In genomic region chr12:106764738-106765137, GRCh38 we compare ENCODE assay signal across 13 cellular contexts. TPM values are rescaled to one million over a fixed set of nuclear protein-coding genes. Genes with fewer than 3 reads are reported as not detected.
DNase-seq lines count a peak whose midpoint lies in the region; TF ChIP-seq lines count a peak whose summit lies in the region.
"Had no signal": no experiment of that assay in that cellular context is flagged by ENCODE, and none has a peak within 500 bp of the region (broad histone marks: within the 10 kb centered on the region; RNA-seq: fewer than 3 reads in every experiment).

No MANE protein-coding gene starts in this region.

- TF ChIP-seq CTCF in LNCAP (IDR thresholded peaks at IDR 0.05) (peak; percentile 12; the same call in 1 of the 2 replicates), adrenal gland (IDR thresholded peaks at IDR 0.05) (peak in 5 of 6 experiments; percentile 20 to 45 (median 24)), left ventricle myocardium inferior (IDR thresholded peaks at IDR 0.05; ENCODE audit: borderline replicate concordance) (peak; percentile 39), parathyroid adenoma (IDR thresholded peaks at IDR 0.05) (peak; percentile 33), GM20000 (IDR thresholded peaks at IDR 0.05; ENCODE audit: extremely low read depth, missing control alignments) (no peak)

- peak in 6 of 7 donors; percentile 54 to 77 (median 70) for DNase-seq in adrenal gland
- no peak for DNase-seq in left ventricle myocardium inferior
- no peak for DNase-seq in GM20000 (ENCODE audit: low spot score)
- DNase-seq in MG63 = no peak
- DNase-seq in COR-L47 (lab: John Stamatoyannopoulos, UW) = no peak
- DNase-seq in DMS53 (lab: John Stamatoyannopoulos, UW) = no peak
- DNase-seq: activated CD4-positive, alpha-beta T cell treated with anti-CD3 and anti-CD28 coated beads for 4 hours; CD4-positive, alpha-beta T cell; GDM1; IMR-90; T-helper 1 cell had no signal

- H3K36me3 ChIP-seq in adrenal gland (replicated peaks in 1 of 2) (no peaks in the 10 kb centered on the region), left ventricle myocardium inferior (no peaks in the 10 kb centered on the region), parathyroid adenoma (ENCODE audit: control insufficient read depth, insufficient read depth, low read length) (no peaks in the 10 kb centered on the region), MG63 (no peaks in the 10 kb centered on the region)

- intact Hi-C loops in adrenal gland (cut with DNase I) = no loop called here
- intact Hi-C loops in left ventricle myocardium inferior (cut with micrococcal nuclease) = no loop called here

- no peak overlapping the region for H3K9ac ChIP-seq in parathyroid adenoma

- no peak overlapping the region for H3K4me3 ChIP-seq in adrenal gland
- H3K4me3 ChIP-seq in left ventricle myocardium inferior = no peak overlapping the region
- H3K4me3 ChIP-seq in parathyroid adenoma (ENCODE audit: low read depth, low read length) = no peak overlapping the region
- no peak overlapping the region for H3K4me3 ChIP-seq in MG63

- H3K4me2 ChIP-seq in parathyroid adenoma (ENCODE audit: low read length) = no peak overlapping the region

- no peaks in the 10 kb centered on the region for H3K9me3 ChIP-seq in adrenal gland (replicated peaks in 1 of 3)
- no peaks in the 10 kb centered on the region for H3K9me3 ChIP-seq in left ventricle myocardium inferior (replicated peaks)
- H3K9me3 ChIP-seq in parathyroid adenoma (ENCODE audit: control insufficient read depth, low read length) = no peaks in the 10 kb centered on the region
- no peaks in the 10 kb centered on the region for H3K9me3 ChIP-seq in MG63

- no peaks in the 10 kb centered on the region for H3K79me2 ChIP-seq in parathyroid adenoma

- WGBS in adrenal gland, 4 donors = 73 to 85% (median 81%) methylated on average over 3 of the region's 3 CpGs

- H2AFZ ChIP-seq in parathyroid adenoma = peak overlapping the region; percentile 67

- TF ChIP-seq POLR2A in adrenal gland (IDR thresholded peaks at IDR 0.05) = no peak

- H3K27ac ChIP-seq in adrenal gland = no peak overlapping the region
- H3K27ac ChIP-seq in left ventricle myocardium inferior (replicated peaks) = peak overlapping the region; percentile 14
- H3K27ac ChIP-seq in parathyroid adenoma = peak overlapping the region; percentile 61

- peaks cover 15 to 18% of the 10 kb centered on the region in 2 donors for H3K4me1 ChIP-seq in adrenal gland (replicated peaks in 1 of 2)
- peaks cover 47% of the 10 kb centered on the region for H3K4me1 ChIP-seq in left ventricle myocardium inferior
- peaks cover 48% of the 10 kb centered on the region for H3K4me1 ChIP-seq in parathyroid adenoma

- H3K27me3 ChIP-seq in adrenal gland (no peaks in the 10 kb centered on the region), left ventricle myocardium inferior (ENCODE audit: low read depth) (no peaks in the 10 kb centered on the region), parathyroid adenoma (ENCODE audit: control insufficient read depth, insufficient read depth, low read length) (no peaks in the 10 kb centered on the region), MG63 (no peaks in the 10 kb centered on the region)

RNA-seq across cellular contexts. Expression of gene RIC8B, which starts 9.7 kb away (rescaled TPM):
- 10 to 100 TPM in 7 of 8 donors, 1 to 10 TPM in 1; 8.2 to 24.1 (median 14.5) TPM for total RNA-seq in adrenal gland
- 10 to 100 TPM in 1 of 3 donors, 1 to 10 TPM in 2; 5.1 to 21.6 (median 5.4) TPM for polyA plus RNA-seq in adrenal gland
- total RNA-seq in left ventricle myocardium inferior = 25.2 TPM
- 10.1 and 13.5 TPM in 2 replicates for total RNA-seq in MG63 (2014; rRNA removed; shearing (Covaris generic); ENCODE audit: low replicate concordance)

Comparison
In these comparisons a context has a peak if more than half of its experiments do, and no peak if none do; other contexts are left out.
1. DNase-seq: peak in adrenal gland (6 of 7); none in left ventricle myocardium inferior (single experiment), GM20000 (single experiment), MG63 (single experiment), COR-L47 (single experiment) and DMS53 (single experiment).
2. H3K27ac ChIP-seq: peak in left ventricle myocardium inferior (single experiment) and parathyroid adenoma (single experiment); none in adrenal gland (0 of 5).